ENCODE assay signal across 1 cellular context in genomic region chr20:47912786-47913501, GRCh38.
TF ChIP-seq lines count a peak whose summit lies in the region.
"Not testable (repeated sequence)": the region's sequence is repeated elsewhere in the genome, so short reads cannot be mapped to it uniquely, and the experiment has no call there.

No MANE protein-coding gene starts in this region.

TF ChIP-seq in HepG2, 621 proteins besides CTCF, POLR2A, EP300 and RAD21 (continued from another document and continues in another):
- TF ChIP-seq TBX2 (CRISPR knock-in tag; IDR thresholded peaks at IDR 0.05; ENCODE audit: borderline replicate concordance) (peak; percentile 87), ZNF687 (CRISPR knock-in tag; IDR thresholded peaks at IDR 0.05) (0 out of 2 replicates have a peak, but pooled peaks have one; percentile 34), MAFF (IDR thresholded peaks at IDR 0.05; ENCODE audit: low read depth, low read length) (peak; percentile 68), NFIC (IDR thresholded peaks at IDR 0.05; ENCODE audit: low read length) (peak; percentile 57; the same call in 1 of the 2 replicates), BHLHE40 (IDR thresholded peaks at IDR 0.05; ENCODE audit: low read length) (peak; percentile 86), ZSCAN29 (CRISPR knock-in tag; conservative IDR thresholded peaks at IDR 0.05) (peak; percentile 79), SOX6 (CRISPR knock-in tag; IDR thresholded peaks at IDR 0.05) (peak; percentile 94), CREB1 (IDR thresholded peaks at IDR 0.05) (peak; percentile 54; the same call in 1 of the 2 replicates), SKI (IDR thresholded peaks at IDR 0.05; ENCODE audit: partially characterized antibody) (peak; percentile 99), ZNF772 (CRISPR knock-in tag; IDR thresholded peaks at IDR 0.05) (0 out of 2 replicates have a peak, but pooled peaks have one; percentile 9), ZNF503 (CRISPR knock-in tag; IDR thresholded peaks at IDR 0.05) (peak; percentile 91), RCOR2 (CRISPR knock-in tag; IDR thresholded peaks at IDR 0.05) (peak; percentile 91; the same call in 1 of the 2 replicates), TARDBP (CRISPR knock-in tag; IDR thresholded peaks at IDR 0.05) (peak; percentile 84), ISL2 (CRISPR knock-in tag; IDR thresholded peaks at IDR 0.05) (peak; percentile 66; the same call in 1 of the 2 replicates), ZFX (CRISPR knock-in tag; IDR thresholded peaks at IDR 0.05; ENCODE audit: low read depth) (peak; percentile 49; the same call in 1 of the 2 replicates), TCF7 (IDR thresholded peaks at IDR 0.05; ENCODE audit: low read depth) (peak; percentile 44), NCOA2 (CRISPR knock-in tag; IDR thresholded peaks at IDR 0.05) (peak; percentile 78), GABPA (CRISPR knock-in tag; IDR thresholded peaks at IDR 0.05; ENCODE audit: low read depth) (peak; percentile 68), SRF (IDR thresholded peaks at IDR 0.05; ENCODE audit: low read depth, low read length) (peak; percentile 92), HDAC2 (CRISPR knock-in tag; IDR thresholded peaks at IDR 0.05) (peak; percentile 84; the same call in 1 of the 2 replicates), SIX4 (CRISPR knock-in tag; IDR thresholded peaks at IDR 0.05) (peak; percentile 69; the same call in 1 of the 2 replicates), SMARCC2 (IDR thresholded peaks at IDR 0.05) (0 out of 2 replicates have a peak, but pooled peaks have one; percentile 47), NONO (CRISPR knock-in tag; conservative IDR thresholded peaks at IDR 0.05) (peak; percentile 81), KLF16 (CRISPR knock-in tag; IDR thresholded peaks at IDR 0.05) (peak in 1 of 2 experiments; percentile 25; a peak in 1 of 4 replicates), ZBTB20 (CRISPR knock-in tag; IDR thresholded peaks at IDR 0.05; ENCODE audit: borderline replicate concordance, low read depth) (0 out of 2 replicates have a peak, but pooled peaks have one; percentile 44), SOX13 (IDR thresholded peaks at IDR 0.05) (peak; percentile 70), SOX13 (CRISPR knock-in tag; conservative IDR thresholded peaks at IDR 0.05 in 1 of 2, IDR thresholded peaks at IDR 0.05 in 1 of 2) (peak in 1 of 2 experiments; percentile 96; a peak in 2 of 4 replicates), ZC3H13 (CRISPR knock-in tag; IDR thresholded peaks at IDR 0.05) (peak; percentile 50; the same call in 1 of the 2 replicates), ZHX2 (IDR thresholded peaks at IDR 0.05; ENCODE audit: low read depth) (peak; percentile 43; the same call in 1 of the 2 replicates), ZNF510 (CRISPR knock-in tag; IDR thresholded peaks at IDR 0.05; ENCODE audit: low read depth) (peak; percentile 53; the same call in 1 of the 2 replicates), DPF2 (CRISPR knock-in tag; IDR thresholded peaks at IDR 0.05; ENCODE audit: borderline replicate concordance, low read depth) (peak; percentile 46; the same call in 1 of the 2 replicates), GFI1 (CRISPR knock-in tag; IDR thresholded peaks at IDR 0.05; ENCODE audit: borderline replicate concordance) (peak; percentile 58; the same call in 1 of the 2 replicates)
- TF ChIP-seq, protein P1, sequence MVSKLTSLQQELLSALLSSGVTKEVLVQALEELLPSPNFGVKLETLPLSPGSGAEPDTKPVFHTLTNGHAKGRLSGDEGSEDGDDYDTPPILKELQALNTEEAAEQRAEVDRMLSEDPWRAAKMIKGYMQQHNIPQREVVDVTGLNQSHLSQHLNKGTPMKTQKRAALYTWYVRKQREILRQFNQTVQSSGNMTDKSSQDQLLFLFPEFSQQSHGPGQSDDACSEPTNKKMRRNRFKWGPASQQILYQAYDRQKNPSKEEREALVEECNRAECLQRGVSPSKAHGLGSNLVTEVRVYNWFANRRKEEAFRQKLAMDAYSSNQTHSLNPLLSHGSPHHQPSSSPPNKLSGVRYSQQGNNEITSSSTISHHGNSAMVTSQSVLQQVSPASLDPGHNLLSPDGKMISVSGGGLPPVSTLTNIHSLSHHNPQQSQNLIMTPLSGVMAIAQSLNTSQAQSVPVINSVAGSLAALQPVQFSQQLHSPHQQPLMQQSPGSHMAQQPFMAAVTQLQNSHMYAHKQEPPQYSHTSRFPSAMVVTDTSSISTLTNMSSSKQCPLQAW (CRISPR knock-in tag; IDR thresholded peaks at IDR 0.05): peak; percentile 87
- not testable (repeated sequence) for TF ChIP-seq SOX6 (IDR thresholded peaks at IDR 0.05); CREB1 (CRISPR knock-in tag; IDR thresholded peaks at IDR 0.05); GABPA (IDR thresholded peaks at IDR 0.05; ENCODE audit: low read depth, low read length); NONO (IDR thresholded peaks at IDR 0.05); ZHX2 (CRISPR knock-in tag; IDR thresholded peaks at IDR 0.05; ENCODE audit: borderline replicate concordance)
- TF ChIP-seq, protein P2, sequence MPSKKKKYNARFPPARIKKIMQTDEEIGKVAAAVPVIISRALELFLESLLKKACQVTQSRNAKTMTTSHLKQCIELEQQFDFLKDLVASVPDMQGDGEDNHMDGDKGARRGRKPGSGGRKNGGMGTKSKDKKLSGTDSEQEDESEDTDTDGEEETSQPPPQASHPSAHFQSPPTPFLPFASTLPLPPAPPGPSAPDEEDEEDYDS (CRISPR knock-in tag; IDR thresholded peaks at IDR 0.05): peak; percentile 73
- TF ChIP-seq, protein P3, sequence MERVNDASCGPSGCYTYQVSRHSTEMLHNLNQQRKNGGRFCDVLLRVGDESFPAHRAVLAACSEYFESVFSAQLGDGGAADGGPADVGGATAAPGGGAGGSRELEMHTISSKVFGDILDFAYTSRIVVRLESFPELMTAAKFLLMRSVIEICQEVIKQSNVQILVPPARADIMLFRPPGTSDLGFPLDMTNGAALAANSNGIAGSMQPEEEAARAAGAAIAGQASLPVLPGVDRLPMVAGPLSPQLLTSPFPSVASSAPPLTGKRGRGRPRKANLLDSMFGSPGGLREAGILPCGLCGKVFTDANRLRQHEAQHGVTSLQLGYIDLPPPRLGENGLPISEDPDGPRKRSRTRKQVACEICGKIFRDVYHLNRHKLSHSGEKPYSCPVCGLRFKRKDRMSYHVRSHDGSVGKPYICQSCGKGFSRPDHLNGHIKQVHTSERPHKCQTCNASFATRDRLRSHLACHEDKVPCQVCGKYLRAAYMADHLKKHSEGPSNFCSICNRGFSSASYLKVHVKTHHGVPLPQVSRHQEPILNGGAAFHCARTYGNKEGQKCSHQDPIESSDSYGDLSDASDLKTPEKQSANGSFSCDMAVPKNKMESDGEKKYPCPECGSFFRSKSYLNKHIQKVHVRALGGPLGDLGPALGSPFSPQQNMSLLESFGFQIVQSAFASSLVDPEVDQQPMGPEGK (CRISPR knock-in tag; IDR thresholded peaks at IDR 0.05): 0 out of 2 replicates have a peak, but pooled peaks have one; percentile 37
- TF ChIP-seq, protein P4, sequence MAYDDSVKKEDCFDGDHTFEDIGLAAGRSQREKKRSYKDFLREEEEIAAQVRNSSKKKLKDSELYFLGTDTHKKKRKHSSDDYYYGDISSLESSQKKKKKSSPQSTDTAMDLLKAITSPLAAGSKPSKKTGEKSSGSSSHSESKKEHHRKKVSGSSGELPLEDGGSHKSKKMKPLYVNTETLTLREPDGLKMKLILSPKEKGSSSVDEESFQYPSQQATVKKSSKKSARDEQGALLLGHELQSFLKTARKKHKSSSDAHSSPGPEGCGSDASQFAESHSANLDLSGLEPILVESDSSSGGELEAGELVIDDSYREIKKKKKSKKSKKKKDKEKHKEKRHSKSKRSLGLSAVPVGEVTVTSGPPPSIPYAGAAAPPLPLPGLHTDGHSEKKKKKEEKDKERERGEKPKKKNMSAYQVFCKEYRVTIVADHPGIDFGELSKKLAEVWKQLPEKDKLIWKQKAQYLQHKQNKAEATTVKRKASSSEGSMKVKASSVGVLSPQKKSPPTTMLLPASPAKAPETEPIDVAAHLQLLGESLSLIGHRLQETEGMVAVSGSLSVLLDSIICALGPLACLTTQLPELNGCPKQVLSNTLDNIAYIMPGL (CRISPR knock-in tag; IDR thresholded peaks at IDR 0.05; ENCODE audit: borderline replicate concordance in 1 of 2, low read depth in 1 of 2): peak in 1 of 2 experiments; percentile 51; a peak in 2 of 4 replicates
- TF ChIP-seq, protein P5, sequence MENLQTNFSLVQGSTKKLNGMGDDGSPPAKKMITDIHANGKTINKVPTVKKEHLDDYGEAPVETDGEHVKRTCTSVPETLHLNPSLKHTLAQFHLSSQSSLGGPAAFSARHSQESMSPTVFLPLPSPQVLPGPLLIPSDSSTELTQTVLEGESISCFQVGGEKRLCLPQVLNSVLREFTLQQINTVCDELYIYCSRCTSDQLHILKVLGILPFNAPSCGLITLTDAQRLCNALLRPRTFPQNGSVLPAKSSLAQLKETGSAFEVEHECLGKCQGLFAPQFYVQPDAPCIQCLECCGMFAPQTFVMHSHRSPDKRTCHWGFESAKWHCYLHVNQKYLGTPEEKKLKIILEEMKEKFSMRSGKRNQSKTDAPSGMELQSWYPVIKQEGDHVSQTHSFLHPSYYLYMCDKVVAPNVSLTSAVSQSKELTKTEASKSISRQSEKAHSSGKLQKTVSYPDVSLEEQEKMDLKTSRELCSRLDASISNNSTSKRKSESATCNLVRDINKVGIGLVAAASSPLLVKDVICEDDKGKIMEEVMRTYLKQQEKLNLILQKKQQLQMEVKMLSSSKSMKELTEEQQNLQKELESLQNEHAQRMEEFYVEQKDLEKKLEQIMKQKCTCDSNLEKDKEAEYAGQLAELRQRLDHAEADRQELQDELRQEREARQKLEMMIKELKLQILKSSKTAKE (CRISPR knock-in tag; IDR thresholded peaks at IDR 0.05; ENCODE audit: borderline replicate concordance): peak; percentile 98
